In the genomic region with DNA sequence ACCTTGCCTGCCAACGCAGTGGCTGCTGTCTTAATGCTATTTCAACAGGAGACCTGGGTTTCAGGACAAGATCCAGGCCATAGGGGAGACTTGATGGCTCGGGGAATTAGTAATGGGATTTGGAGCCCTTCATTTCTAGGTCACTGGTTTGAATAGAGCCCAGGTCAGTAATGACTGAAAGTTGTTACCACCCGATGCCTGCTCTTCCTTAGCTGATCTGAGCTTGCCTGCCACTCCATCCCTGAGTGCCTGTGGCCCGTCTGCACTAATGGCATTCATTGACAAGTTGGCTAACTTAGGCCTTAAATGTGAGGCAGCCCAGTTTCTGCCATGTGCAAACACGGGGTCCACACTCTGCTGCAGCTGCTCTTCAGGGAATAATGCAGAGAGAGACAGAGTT, we compare ENCODE assay signal across 1 cellular context.
TF ChIP-seq lines count a peak whose summit lies in the region.

No MANE protein-coding gene starts in this region.

TF ChIP-seq in HCT116, 20 proteins besides CTCF, POLR2A, EP300 and RAD21 (continued from another document):
- TF ChIP-seq, protein P1, sequence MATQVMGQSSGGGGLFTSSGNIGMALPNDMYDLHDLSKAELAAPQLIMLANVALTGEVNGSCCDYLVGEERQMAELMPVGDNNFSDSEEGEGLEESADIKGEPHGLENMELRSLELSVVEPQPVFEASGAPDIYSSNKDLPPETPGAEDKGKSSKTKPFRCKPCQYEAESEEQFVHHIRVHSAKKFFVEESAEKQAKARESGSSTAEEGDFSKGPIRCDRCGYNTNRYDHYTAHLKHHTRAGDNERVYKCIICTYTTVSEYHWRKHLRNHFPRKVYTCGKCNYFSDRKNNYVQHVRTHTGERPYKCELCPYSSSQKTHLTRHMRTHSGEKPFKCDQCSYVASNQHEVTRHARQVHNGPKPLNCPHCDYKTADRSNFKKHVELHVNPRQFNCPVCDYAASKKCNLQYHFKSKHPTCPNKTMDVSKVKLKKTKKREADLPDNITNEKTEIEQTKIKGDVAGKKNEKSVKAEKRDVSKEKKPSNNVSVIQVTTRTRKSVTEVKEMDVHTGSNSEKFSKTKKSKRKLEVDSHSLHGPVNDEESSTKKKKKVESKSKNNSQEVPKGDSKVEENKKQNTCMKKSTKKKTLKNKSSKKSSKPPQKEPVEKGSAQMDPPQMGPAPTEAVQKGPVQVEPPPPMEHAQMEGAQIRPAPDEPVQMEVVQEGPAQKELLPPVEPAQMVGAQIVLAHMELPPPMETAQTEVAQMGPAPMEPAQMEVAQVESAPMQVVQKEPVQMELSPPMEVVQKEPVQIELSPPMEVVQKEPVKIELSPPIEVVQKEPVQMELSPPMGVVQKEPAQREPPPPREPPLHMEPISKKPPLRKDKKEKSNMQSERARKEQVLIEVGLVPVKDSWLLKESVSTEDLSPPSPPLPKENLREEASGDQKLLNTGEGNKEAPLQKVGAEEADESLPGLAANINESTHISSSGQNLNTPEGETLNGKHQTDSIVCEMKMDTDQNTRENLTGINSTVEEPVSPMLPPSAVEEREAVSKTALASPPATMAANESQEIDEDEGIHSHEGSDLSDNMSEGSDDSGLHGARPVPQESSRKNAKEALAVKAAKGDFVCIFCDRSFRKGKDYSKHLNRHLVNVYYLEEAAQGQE (IDR thresholded peaks at IDR 0.05; ENCODE audit: low read depth) = no peak
- no peak for TF ChIP-seq EZH2phosphoT487 (IDR thresholded peaks at IDR 0.05; ENCODE audit: borderline replicate concordance)
- no peak for TF ChIP-seq JUND (IDR thresholded peaks at IDR 0.05)
- no peak for TF ChIP-seq SRF (IDR thresholded peaks at IDR 0.05; ENCODE audit: low read depth)
- no peak for TF ChIP-seq ZFX (IDR thresholded peaks at IDR 0.05)
- TF ChIP-seq YY1 (IDR thresholded peaks at IDR 0.05; ENCODE audit: extremely low read depth, insufficient replicate concordance, low read depth, low read length) = no peak
- no peak for TF ChIP-seq ELF1 (IDR thresholded peaks at IDR 0.05; ENCODE audit: borderline replicate concordance, low read depth)
- TF ChIP-seq, protein P2, sequence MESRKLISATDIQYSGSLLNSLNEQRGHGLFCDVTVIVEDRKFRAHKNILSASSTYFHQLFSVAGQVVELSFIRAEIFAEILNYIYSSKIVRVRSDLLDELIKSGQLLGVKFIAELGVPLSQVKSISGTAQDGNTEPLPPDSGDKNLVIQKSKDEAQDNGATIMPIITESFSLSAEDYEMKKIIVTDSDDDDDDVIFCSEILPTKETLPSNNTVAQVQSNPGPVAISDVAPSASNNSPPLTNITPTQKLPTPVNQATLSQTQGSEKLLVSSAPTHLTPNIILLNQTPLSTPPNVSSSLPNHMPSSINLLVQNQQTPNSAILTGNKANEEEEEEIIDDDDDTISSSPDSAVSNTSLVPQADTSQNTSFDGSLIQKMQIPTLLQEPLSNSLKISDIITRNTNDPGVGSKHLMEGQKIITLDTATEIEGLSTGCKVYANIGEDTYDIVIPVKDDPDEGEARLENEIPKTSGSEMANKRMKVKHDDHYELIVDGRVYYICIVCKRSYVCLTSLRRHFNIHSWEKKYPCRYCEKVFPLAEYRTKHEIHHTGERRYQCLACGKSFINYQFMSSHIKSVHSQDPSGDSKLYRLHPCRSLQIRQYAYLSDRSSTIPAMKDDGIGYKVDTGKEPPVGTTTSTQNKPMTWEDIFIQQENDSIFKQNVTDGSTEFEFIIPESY (IDR thresholded peaks at IDR 0.05; ENCODE audit: extremely low read depth, insufficient replicate concordance, low read length) = no peak
- TF ChIP-seq, protein P3, sequence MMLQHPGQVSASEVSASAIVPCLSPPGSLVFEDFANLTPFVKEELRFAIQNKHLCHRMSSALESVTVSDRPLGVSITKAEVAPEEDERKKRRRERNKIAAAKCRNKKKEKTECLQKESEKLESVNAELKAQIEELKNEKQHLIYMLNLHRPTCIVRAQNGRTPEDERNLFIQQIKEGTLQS (IDR thresholded peaks at IDR 0.05) = no peak
- TF ChIP-seq EZH2 (IDR thresholded peaks at IDR 0.05) = no peak
- TF ChIP-seq SIN3A (IDR thresholded peaks at IDR 0.05; ENCODE audit: low read depth) = no peak
TF ChIP-seq in HCT116: peak in this region for 0.
